ENCODE assay signal across 17 cellular contexts in genomic region chr4:23360718-23361117, GRCh38.
DNase-seq lines count a peak whose midpoint lies in the region; ATAC-seq, FAIRE-seq and TF ChIP-seq lines count a peak whose summit lies in the region.
"Had no signal": no experiment of that assay in that cellular context is flagged by ENCODE, and none has a peak within 500 bp of the region (broad histone marks: within the 10 kb centered on the region; RNA-seq: fewer than 3 reads in every experiment).

No MANE protein-coding gene starts in this region.

- no peaks in the 10 kb centered on the region for H3K27me3 Mint-ChIP-seq in activated naive CD4-positive, alpha-beta T cell treated with anti-CD3 and anti-CD28 coated beads for 36 hours (ENCODE audit: low read depth)
- H3K27me3 Mint-ChIP-seq in activated naive CD4-positive, alpha-beta T cell treated with anti-CD3 and anti-CD28 coated beads, Interleukin-2, amount 10 ng/mL, durations not matched to agents 7 days and 5 days = no peaks in the 10 kb centered on the region
- H3K27me3 Mint-ChIP-seq: CD4-positive, alpha-beta memory T cell had no signal

- peak; percentile 34 for DNase-seq in activated naive CD4-positive, alpha-beta T cell treated with anti-CD3 and anti-CD28 coated beads for 36 hours
- DNase-seq in activated naive CD4-positive, alpha-beta T cell treated with anti-CD3 and anti-CD28 coated beads, Interleukin-2, amount 10 ng/mL, durations not matched to agents 7 days and 5 days = no peak
- DNase-seq in GM12891 (ENCODE audit: insufficient read length, low spot score) (no peak), osteoblast (ENCODE audit: insufficient read length, low spot score, missing footprints) (peak; percentile 14)
- DNase-seq: C1 segment of cervical spinal cord; Calu3; CD4-positive, alpha-beta memory T cell; COR-L47; DMS53; DMS79 treated with DMSO at 0.1 percent for 48 hours; GF-D8; H7; HCEC 1CT had no signal

- no peaks in the 10 kb centered on the region for H3K4me1 ChIP-seq in osteoblast (ENCODE audit: insufficient read depth, low read length)

- H3K36me3 ChIP-seq in osteoblast (ENCODE audit: insufficient read depth, low read length) = no peaks in the 10 kb centered on the region

- no peaks in the 10 kb centered on the region for H3K9me3 Mint-ChIP-seq in activated naive CD4-positive, alpha-beta T cell treated with anti-CD3 and anti-CD28 coated beads for 36 hours
- no peaks in the 10 kb centered on the region for H3K9me3 Mint-ChIP-seq in activated naive CD4-positive, alpha-beta T cell treated with anti-CD3 and anti-CD28 coated beads, Interleukin-2, amount 10 ng/mL, durations not matched to agents 7 days and 5 days

- H3K4me3 Mint-ChIP-seq in activated naive CD4-positive, alpha-beta T cell treated with anti-CD3 and anti-CD28 coated beads for 36 hours = no peak overlapping the region
- no peak overlapping the region for H3K4me3 Mint-ChIP-seq in activated naive CD4-positive, alpha-beta T cell treated with anti-CD3 and anti-CD28 coated beads, Interleukin-2, amount 10 ng/mL, durations not matched to agents 7 days and 5 days
- H3K4me3 Mint-ChIP-seq: CD4-positive, alpha-beta memory T cell had no signal

- H3K79me2 ChIP-seq in osteoblast (ENCODE audit: insufficient read depth, low read length) = no peaks in the 10 kb centered on the region

- H3K36me3 Mint-ChIP-seq in activated naive CD4-positive, alpha-beta T cell treated with anti-CD3 and anti-CD28 coated beads for 36 hours (ENCODE audit: low read depth) = no peaks in the 10 kb centered on the region
- no peaks in the 10 kb centered on the region for H3K36me3 Mint-ChIP-seq in activated naive CD4-positive, alpha-beta T cell treated with anti-CD3 and anti-CD28 coated beads, Interleukin-2, amount 10 ng/mL, durations not matched to agents 7 days and 5 days
- H3K36me3 Mint-ChIP-seq: CD4-positive, alpha-beta memory T cell had no signal

- no peaks in the 10 kb centered on the region for H3K9me3 ChIP-seq in osteoblast (ENCODE audit: low read depth, low read length)

- ATAC-seq in GM18868 (IDR thresholded peaks at IDR 0.05; ENCODE audit: unreplicated experiment) (peak; percentile 51), GM18520 (IDR thresholded peaks at IDR 0.05; ENCODE audit: unreplicated experiment) (no peak), HG02678 (IDR thresholded peaks at IDR 0.05; ENCODE audit: unreplicated experiment) (no peak)

- TF ChIP-seq CTCF in osteoblast (IDR thresholded peaks at IDR 0.05; ENCODE audit: extremely low read depth, low read depth, low read length) = no peak

- H3K27ac ChIP-seq in osteoblast (ENCODE audit: low read depth, low read length) = no peak overlapping the region

- H2AFZ ChIP-seq in osteoblast (ENCODE audit: low read length) = no peak overlapping the region

- no peak for FAIRE-seq in GM12891 (lab: Jason Lieb, UNC)
- FAIRE-seq: H1 had no signal

- CTCF ChIA-PET in activated naive CD4-positive, alpha-beta T cell treated with anti-CD3 and anti-CD28 coated beads for 36 hours (lab: Charles Lee) = no interaction called here
- CTCF ChIA-PET in activated naive CD4-positive, alpha-beta T cell treated with anti-CD3 and anti-CD28 coated beads, Interleukin-2, amount 10 ng/mL, durations not matched to agents 7 days and 5 days (lab: Charles Lee) = no interaction called here

- intact Hi-C loops in activated naive CD4-positive, alpha-beta T cell treated with anti-CD3 and anti-CD28 coated beads for 36 hours (cut with micrococcal nuclease) = no loop called here

- no peak overlapping the region for H3K4me3 ChIP-seq in osteoblast (ENCODE audit: insufficient read depth, low read length)

- no peaks in the 10 kb centered on the region for H4K20me1 ChIP-seq in osteoblast (ENCODE audit: insufficient read depth, low read length)

- H3K27ac Mint-ChIP-seq in activated naive CD4-positive, alpha-beta T cell treated with anti-CD3 and anti-CD28 coated beads for 36 hours = no peak overlapping the region
- H3K27ac Mint-ChIP-seq in activated naive CD4-positive, alpha-beta T cell treated with anti-CD3 and anti-CD28 coated beads, Interleukin-2, amount 10 ng/mL, durations not matched to agents 7 days and 5 days = no peak overlapping the region
- H3K27ac Mint-ChIP-seq: CD4-positive, alpha-beta memory T cell had no signal

- no peaks in the 10 kb centered on the region for H3K27me3 ChIP-seq in osteoblast (ENCODE audit: insufficient read depth, low read length)

- no peaks in the 10 kb centered on the region for H3K4me1 Mint-ChIP-seq in activated naive CD4-positive, alpha-beta T cell treated with anti-CD3 and anti-CD28 coated beads for 36 hours (ENCODE audit: low read depth)
- no peaks in the 10 kb centered on the region for H3K4me1 Mint-ChIP-seq in activated naive CD4-positive, alpha-beta T cell treated with anti-CD3 and anti-CD28 coated beads, Interleukin-2, amount 10 ng/mL, durations not matched to agents 7 days and 5 days
- H3K4me1 Mint-ChIP-seq: CD4-positive, alpha-beta memory T cell had no signal

- no peak overlapping the region for H3K4me2 ChIP-seq in osteoblast (ENCODE audit: insufficient read depth, low read length)

- no peak for TF ChIP-seq POLR2A in GM12891 (IDR thresholded peaks at IDR 0.05; ENCODE audit: low read depth, low read length)

TF ChIP-seq in GM12891, 5 proteins besides CTCF, POLR2A, EP300 and RAD21:
- TF ChIP-seq POLR2AphosphoS5 (IDR thresholded peaks at IDR 0.05; ENCODE audit: low read depth, low read length) = no peak
- TF ChIP-seq PAX5 (IDR thresholded peaks at IDR 0.05; ENCODE audit: insufficient read depth, low read length, severe bottlenecking) = no peak
- peak; percentile 17; the same call in 1 of the 2 replicates for TF ChIP-seq SPI1 (IDR thresholded peaks at IDR 0.05; ENCODE audit: low read depth, low read length)
- TF ChIP-seq TAF1 (IDR thresholded peaks at IDR 0.05; ENCODE audit: low read depth, low read length) = no peak
- no peak for TF ChIP-seq POU2F2 (IDR thresholded peaks at IDR 0.05; ENCODE audit: low read depth, low read length)

Comparison
In these comparisons a context has a peak if more than half of its experiments do, and no peak if none do; other contexts are left out.
1. DNase-seq: peak in activated naive CD4-positive, alpha-beta T cell treated with anti-CD3 and anti-CD28 coated beads for 36 hours (single experiment) and osteoblast (single experiment); none in activated naive CD4-positive, alpha-beta T cell treated with anti-CD3 and anti-CD28 coated beads, Interleukin-2, amount 10 ng/mL, durations not matched to agents 7 days and 5 days (single experiment) and GM12891 (single experiment).